Comparison of ENCODE assay signal across 9 cellular contexts in the genomic region with DNA sequence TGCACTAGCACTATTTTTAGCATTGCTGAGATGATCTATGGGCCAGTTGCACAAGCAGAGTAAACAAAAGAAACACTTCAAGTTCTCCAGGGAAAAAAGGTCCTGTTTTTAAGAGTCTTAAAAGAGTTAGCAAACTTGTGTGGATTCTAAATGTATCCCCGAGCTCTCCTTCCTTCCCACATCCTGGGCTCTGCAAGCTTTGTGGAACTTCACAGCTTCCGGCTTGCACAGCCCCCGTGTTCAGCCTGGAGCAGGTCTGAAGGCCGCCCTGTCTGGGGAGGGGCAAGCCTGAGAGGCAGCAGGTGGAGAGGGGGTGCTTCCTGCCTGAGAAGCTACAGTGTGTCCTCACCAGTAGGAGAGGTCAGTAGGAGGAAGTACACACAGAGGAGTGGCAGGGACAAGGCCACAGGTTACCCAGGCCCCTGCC. TPM values are rescaled to one million over a fixed set of nuclear protein-coding genes. Genes with fewer than 3 reads are reported as not detected.
DNase-seq lines count a peak whose midpoint lies in the region; ATAC-seq, FAIRE-seq and TF ChIP-seq lines count a peak whose summit lies in the region.
"Had no signal": no experiment of that assay in that cellular context is flagged by ENCODE, and none has a peak within 500 bp of the region (broad histone marks: within the 10 kb centered on the region; RNA-seq: fewer than 3 reads in every experiment).

No MANE protein-coding gene starts in this region.

- no peak for TF ChIP-seq CTCF in RWPE1 (conservative IDR thresholded peaks at IDR 0.05; ENCODE audit: low read depth)
- TF ChIP-seq CTCF in upper lobe of left lung (IDR thresholded peaks at IDR 0.05), result no peak

- no peak overlapping the region for H3K4me3 ChIP-seq in upper lobe of left lung

- H3K27me3 ChIP-seq in upper lobe of left lung, result no peaks in the 10 kb centered on the region

- no peaks in the 10 kb centered on the region for H3K36me3 ChIP-seq in upper lobe of left lung

- POLR2A ChIA-PET in RWPE1 (lab: Yijun Ruan, JAX; ENCODE audit: low non-redundant PET), result no interaction called here

- no peak overlapping the region for H3K4me3 Mint-ChIP-seq in memory B cell

- WGBS in upper lobe of left lung, 2 donors, result 0 to 8% methylated on average over 1 to 4 of the region's 4 CpGs

- no peaks in the 10 kb centered on the region for H3K9me3 Mint-ChIP-seq in memory B cell

- no peaks in the 10 kb centered on the region for H3K9me3 ChIP-seq in upper lobe of left lung

- TF ChIP-seq POLR2A in upper lobe of left lung (IDR thresholded peaks at IDR 0.05), result peak in 1 of 4 donors; percentile 33

- peak; percentile 43 for FAIRE-seq in colon (lab: Jason Lieb, UNC)
- FAIRE-seq: GM18507 had no signal

- no peaks in the 10 kb centered on the region for H3K27me3 Mint-ChIP-seq in memory B cell

- CTCF ChIA-PET in RWPE1 (lab: Yijun Ruan, JAX), result no interaction called here

- H3K27ac ChIP-seq in RWPE1 (peak overlapping the region; percentile 76), upper lobe of left lung (peak overlapping the region; percentile 73 to 88 (median 80))

- peaks cover 2% of the 10 kb centered on the region for H3K36me3 Mint-ChIP-seq in memory B cell

- H3K4me1 Mint-ChIP-seq in memory B cell, result peaks cover 30% of the 10 kb centered on the region

- peak; percentile 77 for ATAC-seq in HG03354 (IDR thresholded peaks at IDR 0.05; ENCODE audit: poor library complexity, severe bottlenecking, unreplicated experiment)
- peak; percentile 64 for ATAC-seq in memory B cell (ENCODE audit: low read depth)
- ATAC-seq in upper lobe of left lung (ENCODE audit: low FRiP score in 2 of 2), result peak; percentile 67 to 85
- no peak for ATAC-seq in HG02588 (IDR thresholded peaks at IDR 0.05; ENCODE audit: unreplicated experiment)

- H3K27ac Mint-ChIP-seq in memory B cell, result peak overlapping the region; percentile 49

- peak; percentile 41 for DNase-seq in activated T-cell treated with anti-CD3 and anti-CD28 coated beads, Interleukin-2, amount 50 U/mL, for 1 hour
- DNase-seq in activated T-cell treated with anti-CD3 and anti-CD28 coated beads for 4 hours (no peak), RWPE1 (ENCODE audit: low spot score) (no peak), memory B cell (ENCODE audit: low spot score in 2 of 2) (no peak), upper lobe of left lung (peak in 1 of 2 donors; percentile 92)

- peak in 2 of 4 donors; percentile 32 for TF ChIP-seq EP300 in upper lobe of left lung (IDR thresholded peaks at IDR 0.05)

- peaks cover 60 to 78% (median 67%) of the 10 kb centered on the region in 4 donors for H3K4me1 ChIP-seq in upper lobe of left lung

RNA-seq across cellular contexts. Expression of a gene that starts 35.1 kb away (rescaled TPM):
- 100 to 1,000 TPM; 191 to 645 (median 348) TPM for total RNA-seq in upper lobe of left lung
